Comparison of ENCODE assay signal across 8 cellular contexts in genomic region chr19:57850553-57851017, GRCh38. TPM values are rescaled to one million over a fixed set of nuclear protein-coding genes. Genes with fewer than 3 reads are reported as not detected.
A peak's percentile ranks its signal among the peaks of the same experiment; 100 is the strongest.
DNase-seq lines count a peak whose midpoint lies in the region; ATAC-seq and TF ChIP-seq lines count a peak whose summit lies in the region.

No MANE protein-coding gene starts in this region.

- peak overlapping the region; percentile 83 for H3K4me3 ChIP-seq in GM12864 (ENCODE audit: low read depth, low read length)
- peak overlapping the region; percentile 56 to 59 for H3K4me3 ChIP-seq in body of pancreas
- peak overlapping the region; percentile 73 to 87 (median 83) for H3K4me3 ChIP-seq in right lobe of liver
- peak overlapping the region; percentile 12 to 90 (median 71) for H3K4me3 ChIP-seq in thyroid gland (replicated peaks in 1 of 3)

- peaks cover 13% of the 10 kb centered on the region for H3K4me1 ChIP-seq in body of pancreas
- peaks cover 0 to 30% (median 0%) of the 10 kb centered on the region in 4 donors for H3K4me1 ChIP-seq in right lobe of liver
- peaks cover 14 to 15% of the 10 kb centered on the region in 2 donors for H3K4me1 ChIP-seq in thyroid gland

- TF ChIP-seq POLR2A in body of pancreas (IDR thresholded peaks at IDR 0.05): no peak
- TF ChIP-seq POLR2A in right lobe of liver (IDR thresholded peaks at IDR 0.05): no peak
- no peak for TF ChIP-seq POLR2A in thyroid gland (IDR thresholded peaks at IDR 0.05)

- H3K27me3 ChIP-seq in body of pancreas (no peaks in the 10 kb centered on the region), right lobe of liver (no peaks in the 10 kb centered on the region), thyroid gland (no peaks in the 10 kb centered on the region)

- DNase-seq in GM12864 (ENCODE audit: low read depth): no peak
- DNase-seq in NCI-H69 (lab: John Stamatoyannopoulos, UW): peak; percentile 26
- peak; percentile 19 to 25 (median 21) for DNase-seq in body of pancreas
- DNase-seq in right lobe of liver: no peak
- peak; percentile 21 to 30 for DNase-seq in thyroid gland
- no peak for DNase-seq in NCI-H2081 treated with DMSO at 0.1 percent for 48 hours (lab: John Stamatoyannopoulos, UW)
- no peak for DNase-seq in NCI-H2196 treated with DMSO at 0.1 percent for 48 hours (lab: John Stamatoyannopoulos, UW; ENCODE audit: unreplicated experiment)

- H3K36me3 ChIP-seq in body of pancreas (replicated peaks in 1 of 2; ENCODE audit: insufficient read depth in 1 of 2, low read depth in 2 of 2) (peaks cover 0 to 3% of the 10 kb centered on the region in 2 donors), right lobe of liver (peaks cover 0 to 2% (median 0%) of the 10 kb centered on the region in 4 donors), thyroid gland (peaks cover 0 to under 1% of the 10 kb centered on the region in 2 donors)

- 24 to 25% methylated on average over 11 of the region's 11 CpGs for WGBS in body of pancreas, 2 donors
- 28% methylated on average over 11 of the region's 11 CpGs for WGBS in right lobe of liver (ENCODE audit: insufficient coverage, low coverage, low lambda C conversion rate, missing lambda C conversion rate)
- 6 to 11% methylated on average over 11 of the region's 11 CpGs for WGBS in thyroid gland, 2 donors

- H3K9me3 ChIP-seq in body of pancreas (peaks cover 0 to 7% (median 0%) of the 10 kb centered on the region in 3 donors), right lobe of liver (no peaks in the 10 kb centered on the region), thyroid gland (no peaks in the 10 kb centered on the region)

- ATAC-seq in body of pancreas: no peak
- ATAC-seq in right lobe of liver: peak in 1 of 4 donors; percentile 6
- ATAC-seq in HG02970 (IDR thresholded peaks at IDR 0.05; ENCODE audit: low FRiP score, unreplicated experiment): no peak

- intact Hi-C loops in body of pancreas (cut with DNase I): no loop called here
- intact Hi-C loops in right lobe of liver (cut with DNase I): no loop called here
- intact Hi-C loops in thyroid gland (cut with DNase I): no loop called here

- TF ChIP-seq CTCF in GM12864 (IDR thresholded peaks at IDR 0.05; ENCODE audit: low read depth, low read length, missing control alignments) (no peak), body of pancreas (IDR thresholded peaks at IDR 0.05) (no peak), right lobe of liver (IDR thresholded peaks at IDR 0.05) (no peak), thyroid gland (IDR thresholded peaks at IDR 0.05) (no peak)

- H3K27ac ChIP-seq in body of pancreas (peak overlapping the region in 3 of 4 donors; percentile 63 to 80 (median 75)), right lobe of liver (peak overlapping the region in 1 of 3 donors; percentile 65), thyroid gland (no peak overlapping the region)

RNA-seq across cellular contexts. Expression of gene ZNF587, which starts 0.9 kb away (rescaled TPM):
- total RNA-seq in body of pancreas: 10 to 100 TPM; 13.7 to 20.1 TPM
- 10 to 100 TPM in 5 of 6 experiments, 1 to 10 TPM in 1; 5.2 to 20.2 (median 12.6) TPM for total RNA-seq in right lobe of liver
- 10 to 100 TPM; 15.9 to 36.5 (median 24.4) TPM for total RNA-seq in thyroid gland

RNA-seq across cellular contexts. Expression of gene ZNF587B, which starts 20.5 kb away (rescaled TPM):
- total RNA-seq in body of pancreas: 10 to 100 TPM; 18.7 to 36.6 TPM
- 10 to 100 TPM in 3 of 6 experiments, 1 to 10 TPM in 3; 7.2 to 13.1 (median 10.4) TPM for total RNA-seq in right lobe of liver
- 10 to 100 TPM; 21.8 to 35.8 (median 23.9) TPM for total RNA-seq in thyroid gland

RNA-seq across cellular contexts. Expression of gene ZNF552, which starts 35.9 kb away (rescaled TPM):
- total RNA-seq in body of pancreas (10 to 100 TPM in 1 of 2 donors, 1 to 10 TPM in 1; 9.6 to 71.5 TPM), right lobe of liver (1 to 10 TPM; 2.6 to 9.0 (median 4.9) TPM), thyroid gland (10 to 100 TPM in 2 of 4 donors, 1 to 10 TPM in 2; 5.3 to 13.6 (median 10.2) TPM)

RNA-seq across cellular contexts. Expression of gene ZNF814, which starts 38.3 kb away (rescaled TPM):
- total RNA-seq in body of pancreas: 10 to 100 TPM in 1 of 2 donors, 1 to 10 TPM in 1; 6.5 to 30.7 TPM
- 10 to 100 TPM in 3 of 6 experiments, 1 to 10 TPM in 3; 5.1 to 11.7 (median 8.7) TPM for total RNA-seq in right lobe of liver
- total RNA-seq in thyroid gland: 10 to 100 TPM; 25.6 to 41.4 (median 31.6) TPM

Comparison
In these comparisons a context has a peak if more than half of its experiments do, and no peak if none do; other contexts are left out.
1. DNase-seq: peak in NCI-H69 (single experiment), body of pancreas (4 of 4) and thyroid gland (2 of 2); none in GM12864 (single experiment), right lobe of liver (0 of 3), NCI-H2081 treated with DMSO at 0.1 percent for 48 hours (single experiment) and NCI-H2196 treated with DMSO at 0.1 percent for 48 hours (single experiment).
2. H3K27ac ChIP-seq: peak in body of pancreas (3 of 4); none in thyroid gland (0 of 3).
3. Peak in every context shown above with its lines, with median percentiles within 50 percentile points of each other: H3K4me3 ChIP-seq.